16 cellular contexts compared by ENCODE assay signal in the genomic region with DNA sequence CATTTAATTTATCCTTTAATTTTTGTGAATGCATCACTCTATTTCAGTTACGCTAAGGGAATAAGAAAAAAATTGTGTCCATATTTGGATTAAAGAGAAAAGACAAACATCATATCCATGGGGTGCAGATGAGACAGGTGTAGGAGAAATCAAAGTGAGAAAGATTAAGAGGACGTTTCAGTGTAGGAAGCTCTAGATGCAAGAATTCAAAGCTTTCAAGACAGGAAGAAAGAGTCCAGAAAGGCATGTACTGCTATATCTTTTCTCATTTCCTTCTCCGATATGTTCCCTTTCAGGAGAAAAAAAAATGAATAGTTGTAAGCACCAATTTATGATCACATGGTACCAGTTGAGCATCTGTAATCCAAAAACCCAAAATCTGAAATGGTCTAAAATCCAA.
"Had no signal": no experiment of that assay in that cellular context is flagged by ENCODE, and none has a peak within 500 bp of the region (broad histone marks: within the 10 kb centered on the region; RNA-seq: fewer than 3 reads in every experiment).

No MANE protein-coding gene starts in this region.

- H3K36me3 ChIP-seq: colonic mucosa, heart left ventricle, neutrophil, stomach had no signal

- H3K27me3 ChIP-seq: colonic mucosa, heart left ventricle, neutrophil, spleen, stomach had no signal

- ATAC-seq: heart left ventricle, psoas muscle, sciatic nerve had no signal

- DNase-seq: effector CD4-positive, alpha-beta T cell; foreskin melanocyte; heart left ventricle; hippocampal formation; mesendoderm; naive B cell; psoas muscle; spleen; stimulated activated CD4-positive, alpha-beta T cell treated with anti-CD3 and anti-CD28 coated beads, Interleukin-15, amount 100 ng/mL, for 24 hours; stimulated activated CD4-positive, alpha-beta T cell treated with anti-CD3 and anti-CD28 coated beads, Interleukin-1b, Interleukin-23, amount 100 ng/mL, for 48 hours; stimulated activated CD4-positive, alpha-beta T cell treated with anti-CD3 and anti-CD28 coated beads, Interleukin-4, amount 100 ng/mL, for 24 hours; substantia nigra had no signal

- H3K27ac ChIP-seq: colonic mucosa, heart left ventricle, neutrophil, psoas muscle, spleen, stomach had no signal

- H3K9me3 ChIP-seq: colonic mucosa, neutrophil, psoas muscle, stomach had no signal

- H3K27me3 Mint-ChIP-seq: naive B cell had no signal

- H3K4me1 ChIP-seq: colonic mucosa, heart left ventricle, psoas muscle, stomach had no signal

- H3K4me3 ChIP-seq: colonic mucosa, heart left ventricle, psoas muscle, spleen, stomach had no signal
